15 cellular contexts compared by ENCODE assay signal in the genomic region with DNA sequence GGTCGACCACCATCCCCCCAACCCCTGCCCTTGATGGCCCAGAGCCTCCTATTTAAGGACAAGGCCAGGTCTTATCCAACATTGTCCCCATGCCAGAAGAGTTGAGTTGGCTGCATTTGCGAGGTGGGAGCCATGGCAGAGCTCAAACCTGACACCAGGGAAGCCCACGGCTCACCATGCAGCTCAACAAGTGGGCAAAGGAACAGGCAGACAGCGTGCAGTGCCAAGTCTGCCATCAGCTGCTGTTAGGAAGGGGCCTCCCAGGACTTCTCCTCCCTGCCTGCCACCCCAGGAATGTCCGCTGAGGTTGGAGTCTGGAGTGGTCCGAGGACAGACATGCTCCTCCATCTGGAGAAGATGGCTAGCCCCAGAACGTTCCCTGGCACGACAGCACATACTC.
"Had no signal": no experiment of that assay in that cellular context is flagged by ENCODE, and none has a peak within 500 bp of the region (broad histone marks: within the 10 kb centered on the region; RNA-seq: fewer than 3 reads in every experiment).

No MANE protein-coding gene starts in this region.

- H3K36me3 ChIP-seq: cardiac muscle cell, heart left ventricle, left ventricle myocardium inferior, thoracic aorta, upper lobe of left lung had no signal

- H3K9me3 Mint-ChIP-seq: activated naive CD8-positive, alpha-beta T cell treated with anti-CD3 and anti-CD28 coated beads for 36 hours; activated T-helper 17 cell treated with anti-CD3 and anti-CD28 coated beads, Interleukin-2, amount 50 U/mL, for 72 hours had no signal

- H3K4me1 Mint-ChIP-seq: activated CD4-positive, alpha-beta T cell treated with anti-CD3 and anti-CD28 coated beads for 36 hours; activated T-helper 17 cell treated with anti-CD3 and anti-CD28 coated beads, Interleukin-2, amount 50 U/mL, for 72 hours had no signal

- H3K27ac ChIP-seq: cardiac muscle cell, heart left ventricle, left ventricle myocardium inferior, thoracic aorta, upper lobe of left lung had no signal

- H3K27me3 ChIP-seq: cardiac muscle cell, heart left ventricle, stomach, upper lobe of left lung had no signal

- H3K4me3 ChIP-seq: cardiac muscle cell, heart left ventricle, left ventricle myocardium inferior, stomach, thoracic aorta, upper lobe of left lung had no signal

- H3K36me3 Mint-ChIP-seq: activated naive CD8-positive, alpha-beta T cell treated with anti-CD3 and anti-CD28 coated beads for 36 hours had no signal

- H3K27me3 Mint-ChIP-seq: activated CD4-positive, alpha-beta T cell treated with anti-CD3 and anti-CD28 coated beads for 36 hours had no signal

- H3K4me3 Mint-ChIP-seq: activated CD4-positive, alpha-beta T cell treated with anti-CD3 and anti-CD28 coated beads for 36 hours; activated naive CD8-positive, alpha-beta T cell treated with anti-CD3 and anti-CD28 coated beads for 36 hours; activated T-helper 17 cell treated with anti-CD3 and anti-CD28 coated beads, Interleukin-2, amount 50 U/mL, for 72 hours had no signal

- H3K27ac Mint-ChIP-seq: activated CD4-positive, alpha-beta T cell treated with anti-CD3 and anti-CD28 coated beads for 36 hours; activated naive CD8-positive, alpha-beta T cell treated with anti-CD3 and anti-CD28 coated beads for 36 hours; activated T-helper 17 cell treated with anti-CD3 and anti-CD28 coated beads, Interleukin-2, amount 50 U/mL, for 72 hours had no signal

- DNase-seq: activated CD4-positive, alpha-beta T cell treated with anti-CD3 and anti-CD28 coated beads for 36 hours; activated CD4-positive, alpha-beta T cell treated with anti-CD3 and anti-CD28 coated beads, Interleukin-2, amount 50 U/mL, for 48 hours; activated naive CD4-positive, alpha-beta T cell; activated naive CD8-positive, alpha-beta T cell treated with anti-CD3 and anti-CD28 coated beads for 36 hours; amniotic stem cell; heart left ventricle; left ventricle myocardium inferior; mammary epithelial cell; stomach; SW 1271; T-helper 2 cell; upper lobe of left lung had no signal

- ATAC-seq: activated CD4-positive, alpha-beta T cell treated with anti-CD3 and anti-CD28 coated beads for 36 hours; activated T-helper 17 cell treated with anti-CD3 and anti-CD28 coated beads, Interleukin-2, amount 50 U/mL, for 72 hours; heart left ventricle had no signal

- H3K9me3 ChIP-seq: heart left ventricle, left ventricle myocardium inferior, stomach, thoracic aorta, upper lobe of left lung had no signal
